ENCODE assay signal across 12 cellular contexts in the genomic region with DNA sequence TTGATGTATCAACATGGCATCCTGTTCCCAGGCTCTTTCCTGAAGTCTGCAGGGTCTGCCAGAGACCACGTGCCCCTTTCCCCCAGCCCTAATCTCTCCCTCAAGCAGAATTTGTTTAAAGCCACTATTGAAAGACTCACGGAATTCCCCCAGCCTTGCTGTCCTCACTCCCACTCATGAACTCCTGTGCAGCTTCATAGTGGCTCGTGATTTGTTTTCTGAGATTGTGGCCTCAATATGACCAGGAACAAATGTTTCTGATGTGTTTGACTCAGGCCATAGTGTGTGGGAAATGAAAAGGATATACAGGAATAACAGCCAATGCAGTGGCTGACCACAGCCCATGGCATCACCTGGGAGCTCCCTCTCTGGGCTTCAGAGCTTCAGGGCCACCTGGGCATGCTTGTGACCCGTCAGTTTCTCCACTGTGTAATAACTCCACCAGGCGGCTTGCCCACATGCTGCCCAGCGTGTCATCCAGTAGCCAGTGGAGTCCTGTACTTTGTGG. TPM values are rescaled to one million over a fixed set of nuclear protein-coding genes. Genes with fewer than 3 reads are reported as not detected.
A peak's percentile ranks its signal among the peaks of the same experiment; 100 is the strongest.
DNase-seq lines count a peak whose midpoint lies in the region; ATAC-seq, FAIRE-seq and TF ChIP-seq lines count a peak whose summit lies in the region.
"Had no signal": no experiment of that assay in that cellular context is flagged by ENCODE, and none has a peak within 500 bp of the region (broad histone marks: within the 10 kb centered on the region; RNA-seq: fewer than 3 reads in every experiment).

No MANE protein-coding gene starts in this region.

- H3K4me3 Mint-ChIP-seq in naive thymus-derived CD4-positive, alpha-beta T cell, result peak overlapping the region in 2 of 10 donors; percentile 16 to 34
- H3K4me3 Mint-ChIP-seq: CD4-positive, alpha-beta memory T cell had no signal

- TF ChIP-seq POLR2A in GM12891 (IDR thresholded peaks at IDR 0.05; ENCODE audit: low read depth, low read length) (no peak), H1 (IDR thresholded peaks at IDR 0.05; ENCODE audit: control extremely low read depth in 1 of 2, low read depth in 2 of 2, low read length in 2 of 2) (no peak), erythroblast (IDR thresholded peaks at IDR 0.05; ENCODE audit: low read length) (no peak)

- no peaks in the 10 kb centered on the region for H4K20me1 ChIP-seq in H1 (replicated peaks in 1 of 2; ENCODE audit: control insufficient read depth in 1 of 2, insufficient read depth in 2 of 2, low read length in 2 of 2)

- no peak overlapping the region for H3K18ac ChIP-seq in H1 (ENCODE audit: extremely low read depth, low read length)

- no peak overlapping the region for H3K14ac ChIP-seq in H1 (ENCODE audit: insufficient read length)

- ATAC-seq in GM19463 (IDR thresholded peaks at IDR 0.05; ENCODE audit: unreplicated experiment) (peak; percentile 74), HG03066 (IDR thresholded peaks at IDR 0.05; ENCODE audit: low read depth, unreplicated experiment) (peak; percentile 65), GM19324 (IDR thresholded peaks at IDR 0.05; ENCODE audit: low FRiP score, unreplicated experiment) (no peak)
- ATAC-seq in naive thymus-derived CD4-positive, alpha-beta T cell, result no peak

- POLR2A ChIA-PET in H1 (lab: Charles Lee; ENCODE audit: partially characterized antibody), result no interaction called here
- POLR2A ChIA-PET in naive thymus-derived CD4-positive, alpha-beta T cell (lab: Charles Lee), result no interaction called here

- no peak overlapping the region for H3K4me3 ChIP-seq in H1 (ENCODE audit: extremely low read depth in 1 of 4, insufficient read depth in 2 of 4, low read depth in 3 of 4, low read length in 4 of 4)
- no peak overlapping the region for H3K4me3 ChIP-seq in naive thymus-derived CD4-positive, alpha-beta T cell (ENCODE audit: low read length)

- H3K4me1 ChIP-seq in H1 (replicated peaks in 1 of 4; ENCODE audit: control insufficient read depth in 3 of 4, insufficient read depth in 4 of 4, low read length in 3 of 4), result peaks cover 0 to 3% (median 1%) of the 10 kb centered on the region in 4 experiments; a peak in 1 of 7 replicates
- H3K4me1 ChIP-seq in naive thymus-derived CD4-positive, alpha-beta T cell (ENCODE audit: control insufficient read depth in 2 of 2, insufficient read depth in 2 of 2, low read length in 2 of 2), result no peaks in the 10 kb centered on the region

- no peaks in the 10 kb centered on the region for H3K23me2 ChIP-seq in H1 (ENCODE audit: low read depth, low read length)

- no peak overlapping the region for H2BK120ac ChIP-seq in H1 (replicated peaks; ENCODE audit: low read depth, low read length)

- no peaks in the 10 kb centered on the region for H3K27me3 Mint-ChIP-seq in naive thymus-derived CD4-positive, alpha-beta T cell
- H3K27me3 Mint-ChIP-seq: CD4-positive, alpha-beta memory T cell had no signal

- H3K36me3 ChIP-seq in H1 (ENCODE audit: control insufficient read depth in 2 of 4, insufficient read depth in 4 of 4, low read length in 3 of 4), result no peaks in the 10 kb centered on the region
- H3K36me3 ChIP-seq in naive thymus-derived CD4-positive, alpha-beta T cell (ENCODE audit: control insufficient read depth in 2 of 3, insufficient read depth in 3 of 3, low read length in 3 of 3), result no peaks in the 10 kb centered on the region

- H2BK15ac ChIP-seq in H1 (ENCODE audit: low read length), result peak overlapping the region; percentile 54; the same call in 1 of the 2 replicates

- H3K36me3 Mint-ChIP-seq in naive thymus-derived CD4-positive, alpha-beta T cell, result peaks cover 0 to 5% (median 0%) of the 10 kb centered on the region in 5 donors

- H3K79me2 ChIP-seq in H1 (ENCODE audit: control insufficient read depth in 1 of 2, insufficient read depth in 2 of 2, low read length in 2 of 2), result no peaks in the 10 kb centered on the region

- CTCF ChIA-PET in H1 (lab: Charles Lee; ENCODE audit: partially characterized antibody), result interaction anchor here (0.9 to 1.7 kb wide), 2 partner anchors 10 to 14 kb away, joined by 3 to 4 read pairs; no protein-coding TSS in a partner anchor
- CTCF ChIA-PET in naive thymus-derived CD4-positive, alpha-beta T cell (lab: Charles Lee), result interaction anchor here (0.6 kb wide), 1 partner anchor 549 kb away, joined by 3 read pairs; no protein-coding TSS in a partner anchor

- H3K4me1 Mint-ChIP-seq in naive thymus-derived CD4-positive, alpha-beta T cell, result peaks cover 14 to 23% (median 17%) of the 10 kb centered on the region in 7 donors

- no peak overlapping the region for H2AK5ac ChIP-seq in H1 (ENCODE audit: low read depth, low read length)

- no peak overlapping the region for H4K5ac ChIP-seq in H1 (ENCODE audit: insufficient read length, low read depth, low read length)

- H3K9me3 Mint-ChIP-seq in naive thymus-derived CD4-positive, alpha-beta T cell, result peaks cover 0 to 2% (median 0%) of the 10 kb centered on the region in 11 donors

- H3K27ac Mint-ChIP-seq in naive thymus-derived CD4-positive, alpha-beta T cell, result peak overlapping the region in 3 of 9 donors; percentile 22 to 59 (median 46)

- no peak for TF ChIP-seq EP300 in H1 (IDR thresholded peaks at IDR 0.05; ENCODE audit: borderline replicate concordance in 1 of 2, low read depth in 2 of 2, low read length in 2 of 2)

- no peak overlapping the region for H3K4ac ChIP-seq in H1 (replicated peaks; ENCODE audit: insufficient read length, low read depth, low read length)

- no peak for DNase-seq in GM12891 (ENCODE audit: insufficient read length, low spot score)
- DNase-seq in H1 (ENCODE audit: low read depth in 1 of 2, low spot score in 2 of 2), result peak in 1 of 2 experiments; percentile 39
- no peak for DNase-seq in nucleus accumbens (lab: John Stamatoyannopoulos, UW)
- DNase-seq in erythroblast (lab: John Stamatoyannopoulos, UW), result no peak
- DNase-seq in naive thymus-derived CD4-positive, alpha-beta T cell, result no peak
- DNase-seq: activated CD8-positive, alpha-beta memory T cell treated with anti-CD3 and anti-CD28 coated beads, Interleukin-2, amount 50 U/mL, for 48 hours; CD4-positive, alpha-beta memory T cell; NCI-H1436 treated with DMSO at 0.1 percent for 48 hours had no signal

- FAIRE-seq in GM12891 (lab: Jason Lieb, UNC) (peak; percentile 92), H1 (lab: Jason Lieb, UNC) (no peak)
- FAIRE-seq: bronchial epithelial cell had no signal

- no peak overlapping the region for H2BK5ac ChIP-seq in H1 (ENCODE audit: low read depth, low read length)

- H3K23ac ChIP-seq in H1 (ENCODE audit: insufficient read length), result no peak overlapping the region

- no peaks in the 10 kb centered on the region for H3K79me1 ChIP-seq in H1 (ENCODE audit: low read depth, low read length)

- WGBS in H1 (ENCODE audit: extremely low coverage in 1 of 2, insufficient coverage in 1 of 2, insufficient read length in 1 of 2, insufficient replicate concordance in 2 of 2, low coverage in 1 of 2, low lambda C conversion rate in 2 of 2, missing lambda C conversion rate in 1 of 2), 2 experiments, result 89% methylated on average over 6 of the region's 6 CpGs; no CpG with 5 or more reads in 1 of the 2 experiments

- H2BK12ac ChIP-seq in H1 (ENCODE audit: low read depth, low read length), result peak overlapping the region; percentile 63; the same call in 1 of the 2 replicates

- no peak overlapping the region for H2AFZ ChIP-seq in H1 (ENCODE audit: low read length)

- H4K8ac ChIP-seq in H1 (ENCODE audit: extremely low read depth, insufficient read depth, low read length), result no peak overlapping the region

- intact Hi-C loops in naive thymus-derived CD4-positive, alpha-beta T cell (cut with micrococcal nuclease), result no loop called here

- TF ChIP-seq RAD21 in H1 (IDR thresholded peaks at IDR 0.05 in 1 of 2, conservative IDR thresholded peaks at IDR 0.05 in 1 of 2; ENCODE audit: low read depth in 2 of 2, low read length in 2 of 2), result no peak

- H4K91ac ChIP-seq in H1 (replicated peaks; ENCODE audit: insufficient read length, low read length), result peak overlapping the region; percentile 66

- no peaks in the 10 kb centered on the region; a peak in 1 of 7 replicates for H3K27me3 ChIP-seq in H1 (replicated peaks in 1 of 4; ENCODE audit: control insufficient read depth in 3 of 4, extremely low read depth in 1 of 4, insufficient read depth in 3 of 4, low read length in 3 of 4)
- no peaks in the 10 kb centered on the region for H3K27me3 ChIP-seq in naive thymus-derived CD4-positive, alpha-beta T cell (ENCODE audit: control insufficient read depth in 2 of 2, insufficient read depth in 2 of 2, low read length in 2 of 2)

- H3K56ac ChIP-seq in H1 (replicated peaks; ENCODE audit: insufficient read length, low read depth, low read length), result no peak overlapping the region

- H3K9ac ChIP-seq in H1 (replicated peaks in 1 of 4; ENCODE audit: extremely low read depth in 1 of 4, low read depth in 3 of 4, low read length in 3 of 4), result no peak overlapping the region

- TF ChIP-seq CTCF in H1 (IDR thresholded peaks at IDR 0.05; ENCODE audit: control extremely low read depth in 1 of 3, insufficient read depth in 1 of 3, low read depth in 1 of 3, low read length in 3 of 3), result no peak

- no peak overlapping the region for H2BK20ac ChIP-seq in H1 (ENCODE audit: low read length)

- H3K9me3 ChIP-seq in H1 (ENCODE audit: insufficient read depth in 2 of 2, low read depth in 1 of 2, low read length in 1 of 2), result no peaks in the 10 kb centered on the region
- no peaks in the 10 kb centered on the region for H3K9me3 ChIP-seq in naive thymus-derived CD4-positive, alpha-beta T cell (ENCODE audit: control insufficient read depth in 2 of 3, low read length in 3 of 3)

- no peak overlapping the region for H3K4me2 ChIP-seq in H1 (ENCODE audit: insufficient read depth in 1 of 2, low read depth in 2 of 2, low read length in 2 of 2)

- H3K27ac ChIP-seq in H1 (ENCODE audit: low read depth, low read length), result no peak overlapping the region
- H3K27ac ChIP-seq in naive thymus-derived CD4-positive, alpha-beta T cell (ENCODE audit: low read depth, low read length), result no peak overlapping the region

TF ChIP-seq in GM12891, 5 proteins besides CTCF, POLR2A, EP300 and RAD21 (continues in another document):
- no peak for TF ChIP-seq POLR2AphosphoS5 (IDR thresholded peaks at IDR 0.05; ENCODE audit: low read depth, low read length)

TF ChIP-seq in H1, 55 proteins besides CTCF, POLR2A, EP300 and RAD21 (continues in another document):
- no peak for TF ChIP-seq TBP (IDR thresholded peaks at IDR 0.05; ENCODE audit: low read depth, low read length)
- no peak for TF ChIP-seq POU5F1 (IDR thresholded peaks at IDR 0.05; ENCODE audit: low read depth, low read length)

RNA-seq across cellular contexts. Expression of gene SERPINE3, which starts 8.1 kb away (rescaled TPM):
- not detected for polyA plus RNA-seq in GM12891 (2012; ENCODE audit: low read depth, missing spikeins)
- total RNA-seq in H1 (2021; fragmentation: NEBNext Ultra II Directional; extraction: Animal tissue kit (Norgen Biotek cat#: 25700)), result 0.15 and 0.34 TPM in 2 replicates
- 1.0 and 1.1 TPM in 2 replicates for polyA plus RNA-seq in H1 (2011; rRNA removed)
- 0.76 TPM for polyA plus RNA-seq in H1 (2011; cell fraction: cytosol; rRNA removed)
- 3.0 TPM for polyA plus RNA-seq in H1 (2011; cell fraction: nucleus; rRNA removed)
- polyA plus RNA-seq in H1 (2012, experiment 1 of 2), result 0.39 to 0.69 TPM (median 0.64 TPM) in 3 of 4 replicates, not detected in the other
- polyA plus RNA-seq in H1 (2012, experiment 2 of 2), result 0.16 TPM
- polyA plus RNA-seq in H1 (2013, experiment 1 of 2), result 0.28 TPM
- polyA plus RNA-seq in H1 (2013, experiment 2 of 2), result 0.18 TPM
- polyA minus RNA-seq in H1 (2011; rRNA and poly(A)+ RNA removed), result 1.6 and 2.3 TPM in 2 replicates
- polyA minus RNA-seq in H1 (2011; cell fraction: cytosol; rRNA and poly(A)+ RNA removed), result not detected
- 2.0 TPM for polyA minus RNA-seq in H1 (2011; cell fraction: nucleus; rRNA and poly(A)+ RNA removed)
- total RNA-seq in naive thymus-derived CD4-positive, alpha-beta T cell, result not detected
- not detected for polyA plus RNA-seq in naive thymus-derived CD4-positive, alpha-beta T cell
- total RNA-seq: bronchial epithelial cell; CD4-positive, alpha-beta memory T cell had no signal
- polyA plus RNA-seq: CD4-positive, alpha-beta memory T cell had no signal

Comparison
In these comparisons a context has a peak if more than half of its experiments do, and no peak if none do; other contexts are left out.
1. ATAC-seq: peak in GM19463 (single experiment) and HG03066 (single experiment); none in GM19324 (single experiment) and naive thymus-derived CD4-positive, alpha-beta T cell (single experiment).